In genomic region chr22:41446639-41447434, GRCh38 we compare ENCODE assay signal across 8 cellular contexts. TPM values are rescaled to one million over a fixed set of nuclear protein-coding genes. Genes with fewer than 3 reads are reported as not detected.
A peak's percentile ranks its signal among the peaks of the same experiment; 100 is the strongest.
DNase-seq lines count a peak whose midpoint lies in the region; ATAC-seq and TF ChIP-seq lines count a peak whose summit lies in the region.

A gene with protein sequence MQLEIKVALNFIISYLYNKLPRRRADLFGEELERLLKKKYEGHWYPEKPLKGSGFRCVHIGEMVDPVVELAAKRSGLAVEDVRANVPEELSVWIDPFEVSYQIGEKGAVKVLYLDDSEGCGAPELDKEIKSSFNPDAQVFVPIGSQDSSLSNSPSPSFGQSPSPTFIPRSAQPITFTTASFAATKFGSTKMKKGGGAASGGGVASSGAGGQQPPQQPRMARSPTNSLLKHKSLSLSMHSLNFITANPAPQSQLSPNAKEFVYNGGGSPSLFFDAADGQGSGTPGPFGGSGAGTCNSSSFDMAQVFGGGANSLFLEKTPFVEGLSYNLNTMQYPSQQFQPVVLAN (minus strand): TSS chr22:41446801. CDS start chr22:41437345, 9,456 bp downstream.

- peak within 1 kb of the TSS; percentile 99 for H3K27ac ChIP-seq in temporal lobe (ENCODE audit: low read depth, low read length)

- CTCF ChIA-PET in HEK293T (lab: Yijun Ruan, JAX), result no interaction called here

- DNase-seq in Daoy (ENCODE audit: low read depth) (peak; percentile 95), HEK293T (ENCODE audit: extremely low spot score) (peak; percentile 74), NCI-H1092 treated with DMSO at 0.1 percent for 48 hours (lab: John Stamatoyannopoulos, UW) (peak; percentile 90), SKM-1 treated with dmso at 0.1 percent for 144 hours (lab: John Stamatoyannopoulos, UW; ENCODE audit: unreplicated experiment) (peak; percentile 86), glomerular endothelial cell (ENCODE audit: extremely low read depth, low read depth, low spot score) (peak; percentile 47), omental fat pad (ENCODE audit: low spot score) (peak; percentile 83)
- peak; percentile 96 to 97 for DNase-seq in activated naive CD4-positive, alpha-beta T cell treated with anti-CD3 and anti-CD28 coated beads, Interleukin-2, amount 50 U/mL, for 72 hours (ENCODE audit: low spot score in 2 of 2)

- peak; percentile 65 to 69 for ATAC-seq in activated naive CD4-positive, alpha-beta T cell treated with anti-CD3 and anti-CD28 coated beads, Interleukin-2, amount 50 U/mL, for 72 hours
- ATAC-seq in omental fat pad (ENCODE audit: low FRiP score), result peak; percentile 78

- no peak for TF ChIP-seq CTCF in omental fat pad (IDR thresholded peaks at IDR 0.05)

- H3K9me3 Mint-ChIP-seq in activated naive CD4-positive, alpha-beta T cell treated with anti-CD3 and anti-CD28 coated beads, Interleukin-2, amount 50 U/mL, for 72 hours, result no peaks in the 10 kb centered on the region

- POLR2A ChIA-PET in HEK293T (lab: Yijun Ruan, JAX), result interaction anchor here (0.6 to 7.8 kb wide), 37 partner anchors 10 to 249 kb away, joined by 3 to 148 read pairs (median 5); partner anchors contain the start of genes ACO2, DESI1, PHF5A and PMM1

- H3K36me3 Mint-ChIP-seq in activated naive CD4-positive, alpha-beta T cell treated with anti-CD3 and anti-CD28 coated beads, Interleukin-2, amount 50 U/mL, for 72 hours, result peaks cover 17 to 21% of the 10 kb centered on the region in 2 donors

- peak within 1 kb of the TSS; percentile 96 to 99 for H3K27ac Mint-ChIP-seq in activated naive CD4-positive, alpha-beta T cell treated with anti-CD3 and anti-CD28 coated beads, Interleukin-2, amount 50 U/mL, for 72 hours

TF ChIP-seq in HEK293T, 16 proteins besides CTCF, POLR2A, EP300 and RAD21:
- no peak for TF ChIP-seq FOXK2 (IDR thresholded peaks at IDR 0.05)
- peak; percentile 88 for TF ChIP-seq ELF4 (IDR thresholded peaks at IDR 0.05)
- TF ChIP-seq L3MBTL2 (conservative IDR thresholded peaks at IDR 0.05), result peak; percentile 78
- TF ChIP-seq PKNOX1 (IDR thresholded peaks at IDR 0.05), result no peak
- peak; percentile 47; the same call in 1 of the 2 replicates for TF ChIP-seq LEF1 (IDR thresholded peaks at IDR 0.05; ENCODE audit: borderline replicate concordance)
- TF ChIP-seq ZNF384 (IDR thresholded peaks at IDR 0.05), result no peak
- no peak for TF ChIP-seq BHLHE40 (IDR thresholded peaks at IDR 0.05; ENCODE audit: borderline replicate concordance)
- no peak for TF ChIP-seq SUZ12 (IDR thresholded peaks at IDR 0.05)
- TF ChIP-seq CTBP1 (IDR thresholded peaks at IDR 0.05; ENCODE audit: borderline replicate concordance), result peak; percentile 54; the same call in 1 of the 2 replicates
- no peak for TF ChIP-seq NFRKB (IDR thresholded peaks at IDR 0.05)
- peak; percentile 61; the same call in 1 of the 2 replicates for TF ChIP-seq FOXM1 (IDR thresholded peaks at IDR 0.05; ENCODE audit: borderline replicate concordance)
- TF ChIP-seq SP1 (IDR thresholded peaks at IDR 0.05), result no peak
- TF ChIP-seq FOXA1 (IDR thresholded peaks at IDR 0.05), result no peak
- no peak for TF ChIP-seq ARNT (IDR thresholded peaks at IDR 0.05)
- TF ChIP-seq HDGF (IDR thresholded peaks at IDR 0.05; ENCODE audit: borderline replicate concordance), result no peak
- no peak for TF ChIP-seq TARDBP (IDR thresholded peaks at IDR 0.05)

RNA-seq across cellular contexts. Expression of the gene that starts here (rescaled TPM):
- total RNA-seq in Daoy (2014; rRNA removed; shearing (Covaris generic)), result 9.5 and 13.9 TPM in 2 replicates
- total RNA-seq in activated naive CD4-positive, alpha-beta T cell treated with anti-CD3 and anti-CD28 coated beads, Interleukin-2, amount 50 U/mL, for 72 hours, result 10 to 100 TPM; 28.1 to 29.9 TPM
- 45.5 and 49.9 TPM in 2 replicates for total RNA-seq in glomerular endothelial cell
- 100 to 1,000 TPM in 1 of 4 donors, 10 to 100 TPM in 3; 59.4 to 111 (median 64.1) TPM for total RNA-seq in omental fat pad
- total RNA-seq in temporal lobe, result 12.5 TPM

Comparison
In these comparisons a context has a peak if more than half of its experiments do, and no peak if none do; other contexts are left out.
1. Peak in every context shown above with its lines: DNase-seq, ATAC-seq and H3K27ac ChIP-seq.